In the genomic region with DNA sequence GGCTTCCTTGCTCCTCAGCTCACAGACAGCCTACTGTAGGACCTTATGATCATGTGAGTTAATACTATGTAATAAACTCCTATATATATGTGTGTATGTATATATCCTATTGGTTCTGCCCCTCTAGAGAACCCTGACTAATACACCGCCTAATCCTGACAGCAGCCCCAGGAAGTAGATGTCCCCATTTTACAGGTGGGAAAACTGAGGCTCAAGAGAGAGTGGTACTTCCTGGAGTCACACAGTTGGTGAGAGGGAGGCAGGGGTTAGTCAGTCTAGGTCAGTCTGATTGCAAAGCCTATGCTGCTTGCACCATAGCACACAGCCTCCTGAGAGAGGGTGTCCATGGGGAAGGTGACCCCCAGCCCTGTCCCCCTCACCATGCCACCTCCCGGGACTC, we compare ENCODE assay signal across 44 cellular contexts. TPM values are rescaled to one million over a fixed set of nuclear protein-coding genes. Genes with fewer than 3 reads are reported as not detected.
"Had no signal": no experiment of that assay in that cellular context is flagged by ENCODE, and none has a peak within 500 bp of the region (broad histone marks: within the 10 kb centered on the region; RNA-seq: fewer than 3 reads in every experiment).

No MANE protein-coding gene starts in this region.

- H3K4me1 Mint-ChIP-seq: activated naive CD4-positive, alpha-beta T cell treated with anti-CD3 and anti-CD28 coated beads, Interleukin-2, amount 10 ng/mL, durations not matched to agents 7 days and 5 days; activated naive CD4-positive, alpha-beta T cell treated with anti-CD3 and anti-CD28 coated beads, Interleukin-2, amount 50 U/mL, for 24 hours; activated naive CD8-positive, alpha-beta T cell treated with anti-CD3 and anti-CD28 coated beads for 36 hours; activated naive CD8-positive, alpha-beta T cell treated with anti-CD3 and anti-CD28 coated beads, Interleukin-2, amount 10 ng/mL, durations not matched to agents 7 days and 5 days; activated naive CD8-positive, alpha-beta T cell treated with anti-CD3 and anti-CD28 coated beads, Interleukin-2, amount 50 U/mL, for 24 hours; activated T-helper 17 cell treated with anti-CD3 and anti-CD28 coated beads, Interleukin-2, amount 50 U/mL, for 72 hours; brain; central memory CD8-positive, alpha-beta T cell had no signal

- H3K4me1 ChIP-seq: adrenal gland, ascending aorta, body of pancreas, breast epithelium had no signal

- H3K36me3 Mint-ChIP-seq: activated naive CD4-positive, alpha-beta T cell treated with anti-CD3 and anti-CD28 coated beads, Interleukin-2, amount 10 ng/mL, durations not matched to agents 7 days and 5 days; activated naive CD4-positive, alpha-beta T cell treated with anti-CD3 and anti-CD28 coated beads, Interleukin-2, amount 50 U/mL, for 24 hours; activated naive CD4-positive, alpha-beta T cell treated with anti-CD3 and anti-CD28 coated beads, Interleukin-2, amount 50 U/mL, for 72 hours; activated naive CD8-positive, alpha-beta T cell; activated naive CD8-positive, alpha-beta T cell treated with anti-CD3 and anti-CD28 coated beads for 36 hours; activated naive CD8-positive, alpha-beta T cell treated with anti-CD3 and anti-CD28 coated beads, Interleukin-2, amount 10 ng/mL, durations not matched to agents 7 days and 5 days; brain had no signal

- H3K27ac Mint-ChIP-seq: activated naive CD4-positive, alpha-beta T cell treated with anti-CD3 and anti-CD28 coated beads for 36 hours; activated naive CD4-positive, alpha-beta T cell treated with anti-CD3 and anti-CD28 coated beads, Interleukin-2, amount 10 ng/mL, durations not matched to agents 7 days and 5 days; activated naive CD4-positive, alpha-beta T cell treated with anti-CD3 and anti-CD28 coated beads, Interleukin-2, amount 50 U/mL, for 24 hours; activated naive CD4-positive, alpha-beta T cell treated with anti-CD3 and anti-CD28 coated beads, Interleukin-2, amount 50 U/mL, for 72 hours; activated naive CD8-positive, alpha-beta T cell; activated naive CD8-positive, alpha-beta T cell treated with anti-CD3 and anti-CD28 coated beads for 36 hours; activated naive CD8-positive, alpha-beta T cell treated with anti-CD3 and anti-CD28 coated beads, Interleukin-2, amount 10 ng/mL, durations not matched to agents 7 days and 5 days; activated naive CD8-positive, alpha-beta T cell treated with anti-CD3 and anti-CD28 coated beads, Interleukin-2, amount 50 U/mL, for 24 hours; activated T-cell treated with anti-CD3 and anti-CD28 coated beads, Interleukin-2, amount 50 U/mL, for 24 hours; activated T-cell treated with anti-CD3 and anti-CD28 coated beads, Interleukin-2, amount 50 U/mL, for 72 hours; activated T-helper 1 cell treated with anti-CD3 and anti-CD28 coated beads, Interleukin-12 subunit alpha, Interleukin-12 subunit beta, Interleukin-2, Interleukin-4 antibody, amounts not matched to agents 30 ng/mL and 10 ng/mL and 1 ng/mL, durations not matched to agents 14 hours and 24 hours and 36 hours; activated T-helper 17 cell treated with anti-CD3 and anti-CD28 coated beads, Interleukin-2, amount 50 U/mL, for 72 hours; activated T-helper 2 cell treated with anti-CD3 and anti-CD28 coated beads, Interferon-gamma antibody, Interleukin-2, Interleukin-4, amounts not matched to agents 10 μg/mL and 5 μg/mL and 100 μg/mL, durations not matched to agents 14 hours and 24 hours and 36 hours; brain had no signal

- H3K27me3 ChIP-seq: adrenal gland, ascending aorta, body of pancreas, brain microvascular endothelial cell, breast epithelium, cardiac muscle cell had no signal

- H3K9me3 ChIP-seq: adrenal gland, ascending aorta, body of pancreas, breast epithelium had no signal

- FAIRE-seq: astrocyte, bronchial epithelial cell had no signal

- H3K4me3 Mint-ChIP-seq: activated naive CD4-positive, alpha-beta T cell treated with anti-CD3 and anti-CD28 coated beads for 36 hours; activated naive CD4-positive, alpha-beta T cell treated with anti-CD3 and anti-CD28 coated beads, Interleukin-2, amount 10 ng/mL, durations not matched to agents 7 days and 5 days; activated naive CD4-positive, alpha-beta T cell treated with anti-CD3 and anti-CD28 coated beads, Interleukin-2, amount 50 U/mL, for 24 hours; activated naive CD8-positive, alpha-beta T cell; activated naive CD8-positive, alpha-beta T cell treated with anti-CD3 and anti-CD28 coated beads for 36 hours; activated naive CD8-positive, alpha-beta T cell treated with anti-CD3 and anti-CD28 coated beads, Interleukin-2, amount 10 ng/mL, durations not matched to agents 7 days and 5 days; activated naive CD8-positive, alpha-beta T cell treated with anti-CD3 and anti-CD28 coated beads, Interleukin-2, amount 50 U/mL, for 24 hours; activated T-cell treated with anti-CD3 and anti-CD28 coated beads, Interleukin-2, amount 50 U/mL, for 24 hours; activated T-cell treated with anti-CD3 and anti-CD28 coated beads, Interleukin-2, amount 50 U/mL, for 4 hours; activated T-cell treated with anti-CD3 and anti-CD28 coated beads, Interleukin-2, amount 50 U/mL, for 72 hours; activated T-helper 1 cell treated with anti-CD3 and anti-CD28 coated beads, Interleukin-12 subunit alpha, Interleukin-12 subunit beta, Interleukin-2, Interleukin-4 antibody, amounts not matched to agents 30 ng/mL and 10 ng/mL and 1 ng/mL, durations not matched to agents 14 hours and 24 hours and 36 hours; activated T-helper 17 cell treated with anti-CD3 and anti-CD28 coated beads, Interleukin-2, amount 50 U/mL, for 72 hours; brain; central memory CD8-positive, alpha-beta T cell had no signal

- H3K36me3 ChIP-seq: adrenal gland, ascending aorta, brain microvascular endothelial cell, breast epithelium, cardiac muscle cell had no signal

- DNase-seq: activated effector memory CD4-positive, alpha-beta T cell treated with anti-CD3 and anti-CD28 coated beads, Interleukin-2, amount 50 U/mL, for 16 hours; activated effector memory CD4-positive, alpha-beta T cell treated with Interleukin-2 at 50 U/mL for 16 hours; activated gamma-delta T cell; activated gamma-delta T cell treated with Interleukin-2 at 50 U/mL for 16 hours; activated naive CD4-positive, alpha-beta T cell; activated naive CD4-positive, alpha-beta T cell treated with anti-CD3 and anti-CD28 coated beads for 36 hours; activated naive CD4-positive, alpha-beta T cell treated with anti-CD3 and anti-CD28 coated beads, Interleukin-2, amount 10 ng/mL, durations not matched to agents 7 days and 5 days; activated naive CD4-positive, alpha-beta T cell treated with anti-CD3 and anti-CD28 coated beads, Interleukin-2, amount 50 U/mL, for 16 hours; activated naive CD4-positive, alpha-beta T cell treated with Interleukin-2 at 50 U/mL for 16 hours; activated naive CD8-positive, alpha-beta T cell treated with anti-CD3 and anti-CD28 coated beads for 36 hours; activated naive CD8-positive, alpha-beta T cell treated with anti-CD3 and anti-CD28 coated beads, Interleukin-2, amount 10 ng/mL, durations not matched to agents 7 days and 5 days; activated naive CD8-positive, alpha-beta T cell treated with anti-CD3 and anti-CD28 coated beads, Interleukin-2, amount 50 U/mL, for 24 hours; activated T-cell treated with anti-CD3 and anti-CD28 coated beads, Interleukin-2, amount 50 U/mL, for 1 hour; activated T-cell treated with anti-CD3 and anti-CD28 coated beads, Interleukin-2, amount 50 U/mL, for 24 hours; activated T-cell treated with anti-CD3 and anti-CD28 coated beads, Interleukin-2, amount 50 U/mL, for 4 hours; activated T-cell treated with anti-CD3 and anti-CD28 coated beads, Interleukin-2, amount 50 U/mL, for 48 hours; activated T-cell treated with anti-CD3 and anti-CD28 coated beads, Interleukin-2, amount 50 U/mL, for 72 hours; adrenal gland; amniotic stem cell; amygdala; anterior cingulate cortex; aorta; body of pancreas; brain microvascular endothelial cell; caudate nucleus; central memory CD4-positive, alpha-beta T cell; cerebellar nuclear complex had no signal

- H3K9me3 Mint-ChIP-seq: activated naive CD4-positive, alpha-beta T cell treated with anti-CD3 and anti-CD28 coated beads for 36 hours; activated naive CD4-positive, alpha-beta T cell treated with anti-CD3 and anti-CD28 coated beads, Interleukin-2, amount 10 ng/mL, durations not matched to agents 7 days and 5 days; activated naive CD4-positive, alpha-beta T cell treated with anti-CD3 and anti-CD28 coated beads, Interleukin-2, amount 50 U/mL, for 24 hours; activated naive CD8-positive, alpha-beta T cell treated with anti-CD3 and anti-CD28 coated beads for 36 hours; activated naive CD8-positive, alpha-beta T cell treated with anti-CD3 and anti-CD28 coated beads, Interleukin-2, amount 50 U/mL, for 24 hours; activated T-cell treated with anti-CD3 and anti-CD28 coated beads, Interleukin-2, amount 50 U/mL, for 4 hours; activated T-helper 1 cell treated with anti-CD3 and anti-CD28 coated beads, Interleukin-12 subunit alpha, Interleukin-12 subunit beta, Interleukin-2, Interleukin-4 antibody, amounts not matched to agents 30 ng/mL and 10 ng/mL and 1 ng/mL, durations not matched to agents 14 hours and 24 hours and 36 hours; activated T-helper 17 cell treated with anti-CD3 and anti-CD28 coated beads, Interleukin-2, amount 50 U/mL, for 72 hours; activated T-helper 2 cell treated with anti-CD3 and anti-CD28 coated beads, Interferon-gamma antibody, Interleukin-2, Interleukin-4, amounts not matched to agents 10 μg/mL and 5 μg/mL and 100 μg/mL, durations not matched to agents 14 hours and 24 hours and 36 hours; central memory CD8-positive, alpha-beta T cell had no signal

- H3K27ac ChIP-seq: adrenal gland, ascending aorta, body of pancreas, brain microvascular endothelial cell, breast epithelium, cardiac muscle cell had no signal

- H3K4me3 ChIP-seq: adrenal gland, ascending aorta, body of pancreas, breast epithelium, cardiac muscle cell had no signal

- ATAC-seq: activated naive CD4-positive, alpha-beta T cell treated with anti-CD3 and anti-CD28 coated beads, Interleukin-2, amount 50 U/mL, for 72 hours; activated naive CD8-positive, alpha-beta T cell treated with anti-CD3 and anti-CD28 coated beads, Interleukin-2, amount 50 U/mL, for 24 hours; activated T-cell treated with anti-CD3 and anti-CD28 coated beads, Interleukin-2, amount 50 U/mL, for 4 hours; activated T-cell treated with anti-CD3 and anti-CD28 coated beads, Interleukin-2, amount 50 U/mL, for 72 hours; activated T-helper 17 cell treated with anti-CD3 and anti-CD28 coated beads, Interleukin-2, amount 50 U/mL, for 72 hours; body of pancreas had no signal

RNA-seq across cellular contexts. Expression of a gene that starts 42.7 kb away (rescaled TPM):
- total RNA-seq: activated naive CD4-positive, alpha-beta T cell treated with anti-CD3 and anti-CD28 coated beads for 36 hours; activated naive CD4-positive, alpha-beta T cell treated with anti-CD3 and anti-CD28 coated beads, Interleukin-2, amount 50 U/mL, for 72 hours; activated naive CD8-positive, alpha-beta T cell treated with anti-CD3 and anti-CD28 coated beads for 36 hours; activated naive CD8-positive, alpha-beta T cell treated with anti-CD3 and anti-CD28 coated beads, Interleukin-2, amount 10 ng/mL, durations not matched to agents 7 days and 5 days; activated T-cell treated with anti-CD3 and anti-CD28 coated beads, Interleukin-2, amount 50 U/mL, for 4 hours; activated T-cell treated with anti-CD3 and anti-CD28 coated beads, Interleukin-2, amount 50 U/mL, for 72 hours; activated T-helper 1 cell treated with anti-CD3 and anti-CD28 coated beads, Interleukin-12 subunit alpha, Interleukin-12 subunit beta, Interleukin-2, Interleukin-4 antibody, amounts not matched to agents 30 ng/mL and 10 ng/mL and 1 ng/mL, durations not matched to agents 14 hours and 24 hours and 36 hours; activated T-helper 17 cell treated with anti-CD3 and anti-CD28 coated beads, Interleukin-2, amount 50 U/mL, for 72 hours; activated T-helper 2 cell treated with anti-CD3 and anti-CD28 coated beads, Interferon-gamma antibody, Interleukin-2, Interleukin-4, amounts not matched to agents 10 μg/mL and 5 μg/mL and 100 μg/mL, durations not matched to agents 14 hours and 24 hours and 36 hours; adrenal gland; aorta; ascending aorta; astrocyte; body of pancreas; bronchial epithelial cell; cardiac muscle cell; cardiac septum; cerebellum; chondrocyte had no signal
- polyA plus RNA-seq: adipose tissue, adrenal gland, aorta, cardiac muscle cell had no signal
